ENCODE assay signal across 8 cellular contexts in genomic region chr6:17393335-17394191, GRCh38. TPM values are rescaled to one million over a fixed set of nuclear protein-coding genes. Genes with fewer than 3 reads are reported as not detected.
A peak's percentile ranks its signal among the peaks of the same experiment; 100 is the strongest.
DNase-seq lines count a peak whose midpoint lies in the region; ATAC-seq and TF ChIP-seq lines count a peak whose summit lies in the region.

CAP2 (plus strand) TSS chr6:17393595; CDS start chr6:17421556, 27,961 bp downstream.

- ATAC-seq in GM18517 (IDR thresholded peaks at IDR 0.05; ENCODE audit: unreplicated experiment) (no peak), GM21528 (IDR thresholded peaks at IDR 0.05; ENCODE audit: low FRiP score, unreplicated experiment) (no peak)

- peaks cover 10% of the 10 kb centered on the region for H3K36me3 Mint-ChIP-seq in progenitor cell of endocrine pancreas (ENCODE audit: insufficient read depth)

- H3K36me3 ChIP-seq in brain microvascular endothelial cell (replicated peaks), result no peaks in the 10 kb centered on the region

- H3K27me3 ChIP-seq in brain microvascular endothelial cell (replicated peaks), result no peaks in the 10 kb centered on the region

- in situ Hi-C loops in brain microvascular endothelial cell (cut with HindIII; ENCODE audit: low pct_ligation_motif_present, low sequenced_read_pairs), result no loop called here

- TF ChIP-seq CTCF in brain microvascular endothelial cell (IDR thresholded peaks at IDR 0.05; ENCODE audit: low read depth, low read length, missing control alignments), result no peak
- no peak for TF ChIP-seq CTCF in progenitor cell of endocrine pancreas (IDR thresholded peaks at IDR 0.05; ENCODE audit: unreplicated experiment)

- peak within 1 kb of the TSS; percentile 63 for H3K27ac ChIP-seq in brain microvascular endothelial cell

- peak within 1 kb of the TSS; percentile 99 for H3K27ac Mint-ChIP-seq in progenitor cell of endocrine pancreas

- peak within 1 kb of the TSS; percentile 71 for H3K4me3 ChIP-seq in brain microvascular endothelial cell (ENCODE audit: low read depth, low read length)

- H3K27me3 Mint-ChIP-seq in progenitor cell of endocrine pancreas, result peaks cover 5% of the 10 kb centered on the region

- peaks cover 11% of the 10 kb centered on the region for H3K4me1 Mint-ChIP-seq in progenitor cell of endocrine pancreas (ENCODE audit: low read depth)

- H3K4me3 Mint-ChIP-seq in progenitor cell of endocrine pancreas (ENCODE audit: low read depth), result peak within 1 kb of the TSS; percentile 96

- peak; percentile 3 for DNase-seq in activated CD4-positive, alpha-beta T cell treated with anti-CD3 and anti-CD28 coated beads for 48 hours
- no peak for DNase-seq in activated CD4-positive, alpha-beta T cell treated with anti-CD3 and anti-CD28 coated beads, Interleukin-2, amount 50 U/mL, for 4 hours
- DNase-seq in NCI-H524 (lab: John Stamatoyannopoulos, UW) (peak; percentile 75 to 81), brain microvascular endothelial cell (peak; percentile 55), iPS DF 19.7 (ENCODE audit: low read depth, low spot score) (peak; percentile 57), progenitor cell of endocrine pancreas (ENCODE audit: low spot score, unreplicated experiment) (peak; percentile 66)

- peaks cover 7% of the 10 kb centered on the region for H3K9me3 Mint-ChIP-seq in progenitor cell of endocrine pancreas (ENCODE audit: low read depth)

RNA-seq across cellular contexts. Expression of gene CAP2, which starts in this region (rescaled TPM):
- 15.4 and 15.5 TPM in 2 replicates for total RNA-seq in progenitor cell of endocrine pancreas

Comparison
In these comparisons a context has a peak if more than half of its experiments do, and no peak if none do; other contexts are left out.
1. DNase-seq: peak in activated CD4-positive, alpha-beta T cell treated with anti-CD3 and anti-CD28 coated beads for 48 hours (single experiment), NCI-H524 (2 of 2), brain microvascular endothelial cell (single experiment), iPS DF 19.7 (single experiment) and progenitor cell of endocrine pancreas (single experiment); none in activated CD4-positive, alpha-beta T cell treated with anti-CD3 and anti-CD28 coated beads, Interleukin-2, amount 50 U/mL, for 4 hours (0 of 2).